In genomic region chr19:1350861-1351260, GRCh38 we compare ENCODE assay signal across 18 cellular contexts. TPM values are rescaled to one million over a fixed set of nuclear protein-coding genes. Genes with fewer than 3 reads are reported as not detected.
DNase-seq lines count a peak whose midpoint lies in the region; ATAC-seq and TF ChIP-seq lines count a peak whose summit lies in the region.
"Had no signal": no experiment of that assay in that cellular context is flagged by ENCODE, and none has a peak within 500 bp of the region (broad histone marks: within the 10 kb centered on the region; RNA-seq: fewer than 3 reads in every experiment).

No MANE protein-coding gene starts in this region.

- no peak overlapping the region for H2BK15ac ChIP-seq in H9 (ENCODE audit: low read depth, low read length)

- H3K23me2 ChIP-seq in H9 (ENCODE audit: insufficient read length, low read depth, low read length, poor library complexity, severe bottlenecking): peaks cover 7% of the 10 kb centered on the region

- H4K91ac ChIP-seq in H9 (ENCODE audit: insufficient read length, low read depth, low read length): no peak overlapping the region

- H2BK20ac ChIP-seq in H9 (ENCODE audit: low read depth, low read length, poor library complexity, severe bottlenecking): no peak overlapping the region

- no peak overlapping the region for H4K5ac ChIP-seq in H9 (ENCODE audit: insufficient read length, low read depth, low read length)

- H3K4me2 ChIP-seq in H9 (ENCODE audit: insufficient read depth, insufficient read length, low read length) (no peak overlapping the region), osteoblast (ENCODE audit: insufficient read depth, low read length) (no peak overlapping the region)

- H3K18ac ChIP-seq in H9 (ENCODE audit: insufficient read length, low read depth, low read length): no peak overlapping the region

- H3K9ac ChIP-seq in H9 (ENCODE audit: extremely low read depth, insufficient read length, low read length): peak overlapping the region; percentile 6

- ATAC-seq in Right ventricle myocardium inferior: no peak

- H3K56ac ChIP-seq in H9 (ENCODE audit: insufficient read length, low read depth, low read length): no peak overlapping the region

- peaks cover 4 to 5% of the 10 kb centered on the region in 2 experiments for H3K4me1 Mint-ChIP-seq in H9
- H3K4me1 Mint-ChIP-seq in mesothelial cell of epicardium: peaks cover 16% of the 10 kb centered on the region
- peaks cover 9% of the 10 kb centered on the region for H3K4me1 Mint-ChIP-seq in glutamatergic neuron (ENCODE audit: low read depth, unreplicated experiment)

- peaks cover 0 to 2% (median 0%) of the 10 kb centered on the region in 3 experiments; a peak in 2 of 7 replicates for H3K36me3 Mint-ChIP-seq in H9 (ENCODE audit: insufficient read depth in 1 of 3, low read depth in 3 of 3)
- no peaks in the 10 kb centered on the region for H3K36me3 Mint-ChIP-seq in mesothelial cell of epicardium
- H3K36me3 Mint-ChIP-seq in glutamatergic neuron (ENCODE audit: unreplicated experiment): no peaks in the 10 kb centered on the region

- no CpG with 5 or more reads among the region's 6 CpGs for WGBS in H9 (ENCODE audit: extremely low coverage, insufficient read length, low lambda C conversion rate)

- DNase-seq in Right ventricle myocardium inferior (ENCODE audit: missing footprints) (peak; percentile 2), cardiac septum (ENCODE audit: low spot score) (no peak), H9 (no peak), mesothelial cell of epicardium (ENCODE audit: low spot score in 2 of 2, unreplicated experiment in 2 of 2) (no peak), retina (peak; percentile 72), glutamatergic neuron (no peak), osteoblast (ENCODE audit: insufficient read length, low spot score, missing footprints) (no peak)
- no peak for DNase-seq in stimulated activated CD4-positive, alpha-beta T cell treated with anti-CD3 and anti-CD28 coated beads, Interleukin-15, amount 100 ng/mL, for 24 hours
- DNase-seq: ACHN; CD4-positive, alpha-beta memory T cell; COR-L47; DMS153; DMS79 treated with DMSO at 0.1 percent for 48 hours; EL; GOT3 had no signal

- no peaks in the 10 kb centered on the region for H3K36me3 ChIP-seq in osteoblast (ENCODE audit: insufficient read depth, low read length)
- H3K36me3 ChIP-seq: HAP-1 had no signal

- H3K9me3 ChIP-seq in H9 (ENCODE audit: control insufficient read depth, low read depth, low read length) (no peaks in the 10 kb centered on the region), osteoblast (ENCODE audit: low read depth, low read length) (no peaks in the 10 kb centered on the region)
- H3K9me3 ChIP-seq: HAP-1 had no signal

- no peak overlapping the region for H2BK120ac ChIP-seq in H9 (ENCODE audit: low read depth, low read length, poor library complexity, severe bottlenecking)

- H3K4me3 Mint-ChIP-seq in H9 (no peak overlapping the region), mesothelial cell of epicardium (no peak overlapping the region), glutamatergic neuron (ENCODE audit: unreplicated experiment) (no peak overlapping the region)
- H3K4me3 Mint-ChIP-seq: B cell had no signal

- H3K27me3 Mint-ChIP-seq in H9 (ENCODE audit: low read depth): peaks cover 8% of the 10 kb centered on the region
- H3K27me3 Mint-ChIP-seq in mesothelial cell of epicardium (ENCODE audit: low read depth): no peaks in the 10 kb centered on the region
- peaks cover 11% of the 10 kb centered on the region for H3K27me3 Mint-ChIP-seq in glutamatergic neuron (ENCODE audit: unreplicated experiment)
- H3K27me3 Mint-ChIP-seq: B cell; CD4-positive, alpha-beta memory T cell had no signal

- no peak overlapping the region for H3K27ac ChIP-seq in H9 (ENCODE audit: insufficient read length, low read depth, low read length)
- no peak overlapping the region for H3K27ac ChIP-seq in osteoblast (ENCODE audit: low read depth, low read length)
- H3K27ac ChIP-seq: C4-2B had no signal

- no peak for TF ChIP-seq CTCF in H9 (conservative IDR thresholded peaks at IDR 0.05)
- TF ChIP-seq CTCF in mesothelial cell of epicardium (IDR thresholded peaks at IDR 0.05; ENCODE audit: unreplicated experiment): no peak
- TF ChIP-seq CTCF in glutamatergic neuron (IDR thresholded peaks at IDR 0.05; ENCODE audit: partially characterized antibody, unreplicated experiment): no peak
- TF ChIP-seq CTCF in osteoblast (IDR thresholded peaks at IDR 0.05; ENCODE audit: extremely low read depth, low read depth, low read length): no peak

- H4K8ac ChIP-seq in H9 (replicated peaks; ENCODE audit: insufficient read length, low read depth, low read length): no peak overlapping the region

- H3K14ac ChIP-seq in H9 (ENCODE audit: insufficient read depth, low read length): no peak overlapping the region

- H3K4me1 ChIP-seq in H9 (ENCODE audit: insufficient read depth, low read length): no peaks in the 10 kb centered on the region
- peaks cover 2% of the 10 kb centered on the region for H3K4me1 ChIP-seq in osteoblast (ENCODE audit: insufficient read depth, low read length)

- H2AFZ ChIP-seq in H9 (ENCODE audit: low read length) (no peak overlapping the region), osteoblast (ENCODE audit: low read length) (no peak overlapping the region)

- no peaks in the 10 kb centered on the region for H4K20me1 ChIP-seq in H9 (ENCODE audit: control insufficient read depth, insufficient read depth, insufficient read length)
- H4K20me1 ChIP-seq in osteoblast (ENCODE audit: insufficient read depth, low read length): no peaks in the 10 kb centered on the region

- H3K27ac Mint-ChIP-seq in H9: peak overlapping the region in 1 of 3 experiments; percentile 37; a peak in 1 of 7 replicates
- peak overlapping the region; percentile 23 for H3K27ac Mint-ChIP-seq in mesothelial cell of epicardium
- no peak overlapping the region for H3K27ac Mint-ChIP-seq in glutamatergic neuron (ENCODE audit: unreplicated experiment)
- H3K27ac Mint-ChIP-seq: B cell; CD4-positive, alpha-beta memory T cell had no signal

- H3K9me3 Mint-ChIP-seq in H9 (no peaks in the 10 kb centered on the region), mesothelial cell of epicardium (no peaks in the 10 kb centered on the region), glutamatergic neuron (ENCODE audit: unreplicated experiment) (peaks cover 13% of the 10 kb centered on the region)

- H3K23ac ChIP-seq in H9 (ENCODE audit: insufficient read length, low read depth, low read length): no peak overlapping the region

- intact Hi-C loops in Right ventricle myocardium inferior (cut with DNase I): loop anchor here (5.0 kb wide), 1 partner anchor 34 kb away; no protein-coding TSS in a partner anchor
- intact Hi-C loops in cardiac septum (cut with DNase I): no loop called here

- H3K79me2 ChIP-seq in H9 (ENCODE audit: insufficient read depth, low read length): no peaks in the 10 kb centered on the region
- H3K79me2 ChIP-seq in osteoblast (ENCODE audit: insufficient read depth, low read length): peaks cover 8% of the 10 kb centered on the region

- H3T11ph ChIP-seq in H9 (ENCODE audit: low read length): no peak overlapping the region

- no peaks in the 10 kb centered on the region for H3K79me1 ChIP-seq in H9 (ENCODE audit: insufficient read depth, low read depth, low read length, poor library complexity, severe bottlenecking)

- H2BK5ac ChIP-seq in H9 (ENCODE audit: insufficient read length, low read length): no peak overlapping the region

- no peak overlapping the region for H3K4me3 ChIP-seq in osteoblast (ENCODE audit: insufficient read depth, low read length)
- H3K4me3 ChIP-seq: HAP-1 had no signal

- no peak overlapping the region for H2BK12ac ChIP-seq in H9 (ENCODE audit: insufficient read length, low read depth, low read length)

- no peak overlapping the region for H2AK5ac ChIP-seq in H9 (ENCODE audit: insufficient read length, low read length)

- no peak overlapping the region for H3K4ac ChIP-seq in H9 (ENCODE audit: low read depth, low read length)

- H3K27me3 ChIP-seq in H9 (ENCODE audit: insufficient read depth, low read length): no peaks in the 10 kb centered on the region
- no peaks in the 10 kb centered on the region for H3K27me3 ChIP-seq in osteoblast (ENCODE audit: insufficient read depth, low read length)

RNA-seq across cellular contexts. Expression of gene NDUFS7, which starts 32.8 kb away (rescaled TPM):
- total RNA-seq in Right ventricle myocardium inferior (443 TPM), cardiac septum (233 TPM), H9 (2021) (83.7 and 83.9 TPM in 2 replicates), mesothelial cell of epicardium (52.2 to 56.8 TPM (median 55.9 TPM) in 3 replicates), glutamatergic neuron (ENCODE audit: unreplicated experiment) (123 TPM), osteoblast (40.4 and 46.0 TPM in 2 replicates)

RNA-seq across cellular contexts. Expression of gene GAMT, which starts 50.5 kb away (rescaled TPM):
- total RNA-seq in Right ventricle myocardium inferior (85.8 TPM), cardiac septum (51.6 TPM), H9 (2021) (26.6 and 27.4 TPM in 2 replicates), mesothelial cell of epicardium (41.5 to 44.5 TPM (median 42.6 TPM) in 3 replicates), glutamatergic neuron (ENCODE audit: unreplicated experiment) (17.9 TPM), osteoblast (25.0 and 29.2 TPM in 2 replicates)

RNA-seq across cellular contexts. Expression of gene DAZAP1, which starts 56.5 kb away (rescaled TPM):
- 88.4 TPM for total RNA-seq in Right ventricle myocardium inferior
- total RNA-seq in cardiac septum: 81.2 TPM
- 255 and 265 TPM in 2 replicates for total RNA-seq in H9 (2021)
- 130 to 134 TPM (median 131 TPM) in 3 replicates for total RNA-seq in mesothelial cell of epicardium
- 135 TPM for total RNA-seq in glutamatergic neuron (ENCODE audit: unreplicated experiment)
- total RNA-seq in osteoblast: 40.9 and 44.5 TPM in 2 replicates

Comparison
In these comparisons a context has a peak if more than half of its experiments do, and no peak if none do; other contexts are left out.
1. DNase-seq: peak in Right ventricle myocardium inferior (single experiment) and retina (single experiment); none in cardiac septum (single experiment), H9 (single experiment), mesothelial cell of epicardium (0 of 2), glutamatergic neuron (single experiment), osteoblast (single experiment) and stimulated activated CD4-positive, alpha-beta T cell treated with anti-CD3 and anti-CD28 coated beads, Interleukin-15, amount 100 ng/mL, for 24 hours (single experiment).